Comparison of ENCODE assay signal across 1 cellular context in the genomic region with DNA sequence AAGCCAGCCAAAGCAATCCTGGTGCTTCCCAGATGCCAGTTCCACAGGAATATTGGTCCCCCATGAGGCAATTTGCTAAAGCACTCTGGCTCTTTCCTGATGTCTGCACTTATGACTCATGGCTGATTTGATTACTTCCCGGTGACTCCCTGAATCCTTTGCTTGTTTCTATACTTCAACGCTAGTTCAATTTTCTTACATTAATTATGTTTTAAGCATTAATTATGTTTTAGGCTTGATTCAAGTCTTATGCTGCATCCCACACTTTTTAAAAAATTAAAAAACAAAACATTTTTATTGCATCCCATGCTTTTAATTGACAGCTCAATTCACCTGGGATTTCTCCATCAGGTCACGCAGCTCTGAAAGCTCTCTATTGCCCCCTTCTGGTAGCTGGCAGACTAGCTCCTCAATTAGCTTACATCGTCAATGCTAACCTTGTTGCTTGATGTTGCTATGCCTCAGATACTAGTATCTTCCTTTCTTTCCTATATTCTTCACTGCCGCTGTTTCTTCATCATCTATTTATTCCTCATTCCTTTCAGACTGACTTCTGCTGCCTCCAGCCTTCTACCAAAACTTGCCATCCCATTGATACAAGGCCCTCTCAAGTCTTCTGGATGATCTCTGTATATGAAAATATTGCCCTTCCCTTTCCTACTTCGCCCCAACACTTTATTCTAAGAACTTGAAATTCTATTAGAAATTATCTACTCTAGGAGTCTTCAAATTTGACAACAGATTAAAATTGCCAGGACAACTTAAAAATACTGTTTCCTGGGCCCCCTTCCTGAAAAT.
TF ChIP-seq lines count a peak whose summit lies in the region.

No MANE protein-coding gene starts in this region.

TF ChIP-seq in H1, 55 proteins besides CTCF, POLR2A, EP300 and RAD21:
- TF ChIP-seq CBX5 (IDR thresholded peaks at IDR 0.05; ENCODE audit: low read depth, low read length) (no peak), CREB1 (IDR thresholded peaks at IDR 0.05) (no peak), POU5F1 (IDR thresholded peaks at IDR 0.05; ENCODE audit: low read depth, low read length) (no peak), BRCA1 (IDR thresholded peaks at IDR 0.05; ENCODE audit: low read depth, low read length) (no peak), SIX5 (IDR thresholded peaks at IDR 0.05; ENCODE audit: low read depth, low read length) (no peak), BACH1 (IDR thresholded peaks at IDR 0.05; ENCODE audit: low read length) (no peak), CEBPB (IDR thresholded peaks at IDR 0.05; ENCODE audit: low read depth, low read length) (no peak), TCF12 (IDR thresholded peaks at IDR 0.05; ENCODE audit: low read depth, low read length) (no peak), BCL11A (IDR thresholded peaks at IDR 0.05; ENCODE audit: low read depth in 2 of 2, low read length in 2 of 2) (no peak), CTBP2 (IDR thresholded peaks at IDR 0.05; ENCODE audit: borderline replicate concordance, insufficient read depth, insufficient read length, low read length) (no peak), CHD2 (IDR thresholded peaks at IDR 0.05; ENCODE audit: low read length) (no peak), RBBP5 (IDR thresholded peaks at IDR 0.05; ENCODE audit: borderline replicate concordance, low read depth, low read length) (no peak), SAP30 (IDR thresholded peaks at IDR 0.05; ENCODE audit: insufficient read depth, insufficient replicate concordance, low read length) (no peak), SIRT6 (IDR thresholded peaks at IDR 0.05; ENCODE audit: low read length) (no peak), EGR1 (IDR thresholded peaks at IDR 0.05; ENCODE audit: borderline replicate concordance, low read depth, low read length) (no peak), SUZ12 (IDR thresholded peaks at IDR 0.05; ENCODE audit: low read length) (no peak), SP2 (IDR thresholded peaks at IDR 0.05; ENCODE audit: low read length) (no peak), FOSL1 (IDR thresholded peaks at IDR 0.05; ENCODE audit: insufficient read depth, low read depth, low read length) (no peak)
- TF ChIP-seq, protein P1, sequence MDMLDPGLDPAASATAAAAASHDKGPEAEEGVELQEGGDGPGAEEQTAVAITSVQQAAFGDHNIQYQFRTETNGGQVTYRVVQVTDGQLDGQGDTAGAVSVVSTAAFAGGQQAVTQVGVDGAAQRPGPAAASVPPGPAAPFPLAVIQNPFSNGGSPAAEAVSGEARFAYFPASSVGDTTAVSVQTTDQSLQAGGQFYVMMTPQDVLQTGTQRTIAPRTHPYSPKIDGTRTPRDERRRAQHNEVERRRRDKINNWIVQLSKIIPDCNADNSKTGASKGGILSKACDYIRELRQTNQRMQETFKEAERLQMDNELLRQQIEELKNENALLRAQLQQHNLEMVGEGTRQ (IDR thresholded peaks at IDR 0.05; ENCODE audit: low read length) = no peak
TF ChIP-seq in H1: peak in this region for 0.
